8 cellular contexts compared by ENCODE assay signal in genomic region chr9:113657765-113658564, GRCh38.
DNase-seq lines count a peak whose midpoint lies in the region; ATAC-seq lines count a peak whose summit lies in the region.

No MANE protein-coding gene starts in this region.

- no peaks in the 10 kb centered on the region for H3K36me3 ChIP-seq in BLaER1

- H3K4me1 ChIP-seq in BLaER1: peaks cover 59% of the 10 kb centered on the region

- H3K9ac ChIP-seq in BLaER1: peak overlapping the region; percentile 51

- H4K20me1 ChIP-seq in BLaER1: no peaks in the 10 kb centered on the region

- peak; percentile 83 for DNase-seq in GM19238 (ENCODE audit: insufficient read length, low spot score)
- peak; percentile 65 for DNase-seq in NCI-H748 treated with DMSO at 0.1 percent for 48 hours (lab: John Stamatoyannopoulos, UW)
- peak; percentile 87 to 90 for DNase-seq in activated CD4-positive, alpha-beta T cell treated with anti-CD3 and anti-CD28 coated beads, Interleukin-2, amount 50 U/mL, for 48 hours
- peak; percentile 69 for DNase-seq in effector CD4-positive, alpha-beta T cell
- peak; percentile 92 for DNase-seq in medulla oblongata (ENCODE audit: extremely low spot score)
- DNase-seq in stimulated activated CD8-positive, alpha-beta memory T cell treated with anti-CD3 and anti-CD28 coated beads, Interleukin-15, amount 100 ng/mL, for 4 hours (ENCODE audit: low read depth in 2 of 2): peak; percentile 43 to 49

- H3K4me3 ChIP-seq in BLaER1: no peak overlapping the region

- peak overlapping the region; percentile 66 for H3K4me2 ChIP-seq in BLaER1

- H3K9me3 ChIP-seq in BLaER1: no peaks in the 10 kb centered on the region

- H3K27me3 ChIP-seq in BLaER1: no peaks in the 10 kb centered on the region

- H3K27ac ChIP-seq in BLaER1: peak overlapping the region; percentile 77

- ATAC-seq in HG03521 (IDR thresholded peaks at IDR 0.05; ENCODE audit: unreplicated experiment): peak; percentile 64
